In the genomic region with DNA sequence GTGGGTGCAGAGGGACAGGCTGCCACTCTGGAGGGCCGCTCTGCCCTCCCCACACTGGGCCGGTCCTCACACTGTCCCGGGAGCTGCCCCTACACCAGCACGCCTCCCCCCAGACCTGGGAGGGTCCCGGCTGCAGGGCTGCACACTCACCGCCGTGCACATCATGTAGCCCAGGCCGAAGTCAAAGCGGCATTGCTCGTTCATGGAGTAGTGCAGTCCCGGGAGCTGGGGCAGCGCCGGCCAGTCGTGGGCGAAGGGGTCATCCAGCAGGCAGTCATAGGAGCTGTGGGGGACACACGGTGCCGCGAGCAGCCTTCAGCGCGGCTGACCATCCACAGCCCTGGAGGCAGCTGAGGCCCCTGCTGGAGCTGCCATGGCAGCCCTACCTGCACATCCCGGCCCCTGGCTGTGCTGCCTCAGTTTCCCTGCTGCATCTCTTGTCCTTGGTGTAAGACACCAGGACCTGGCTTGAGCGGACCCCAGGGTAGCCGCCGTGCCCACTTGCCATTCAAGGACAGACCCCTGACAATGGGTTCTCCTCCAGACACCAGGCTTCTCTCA, we compare ENCODE assay signal across 12 cellular contexts.
"Had no signal": no experiment of that assay in that cellular context is flagged by ENCODE, and none has a peak within 500 bp of the region (broad histone marks: within the 10 kb centered on the region; RNA-seq: fewer than 3 reads in every experiment).

No MANE protein-coding gene starts in this region.

- H3K27ac Mint-ChIP-seq: activated CD4-positive, alpha-beta T cell treated with anti-CD3 and anti-CD28 coated beads, Interleukin-2, amount 10 ng/mL, durations not matched to agents 7 days and 5 days; activated CD8-positive, alpha-beta T cell treated with anti-CD3 and anti-CD28 coated beads, Interleukin-2, amount 10 ng/mL, durations not matched to agents 7 days and 5 days; activated naive CD8-positive, alpha-beta T cell; effector memory CD8-positive, alpha-beta T cell; stimulated activated naive CD8-positive, alpha-beta T cell treated with anti-CD3 and anti-CD28 coated beads, Interleukin-15, Interleukin-2, amounts not matched to agents 100 ng/mL and 50 ng/mL, for 24 hours; type B pancreatic cell had no signal

- H3K9me3 ChIP-seq: esophagus squamous epithelium, neutrophil had no signal

- H3K36me3 ChIP-seq: esophagus squamous epithelium, neutrophil had no signal

- ATAC-seq: activated CD8-positive, alpha-beta T cell treated with anti-CD3 and anti-CD28 coated beads, Interleukin-2, amount 10 ng/mL, durations not matched to agents 7 days and 5 days; effector memory CD8-positive, alpha-beta T cell; left colon had no signal

- H3K36me3 Mint-ChIP-seq: activated naive CD8-positive, alpha-beta T cell; type B pancreatic cell had no signal

- DNase-seq: activated CD4-positive, alpha-beta T cell treated with anti-CD3 and anti-CD28 coated beads, Interleukin-2, amount 10 ng/mL, durations not matched to agents 7 days and 5 days; activated CD8-positive, alpha-beta memory T cell treated with anti-CD3 and anti-CD28 coated beads, Interleukin-2, amount 50 U/mL, for 48 hours; activated CD8-positive, alpha-beta T cell treated with anti-CD3 and anti-CD28 coated beads, Interleukin-2, amount 10 ng/mL, durations not matched to agents 7 days and 5 days; effector memory CD8-positive, alpha-beta T cell; esophagus squamous epithelium; left colon; T-helper 1 cell; T1000 had no signal

- H3K4me1 ChIP-seq: esophagus squamous epithelium had no signal

- H3K27me3 Mint-ChIP-seq: activated CD4-positive, alpha-beta T cell treated with anti-CD3 and anti-CD28 coated beads, Interleukin-2, amount 10 ng/mL, durations not matched to agents 7 days and 5 days; activated naive CD8-positive, alpha-beta T cell; stimulated activated naive CD8-positive, alpha-beta T cell treated with anti-CD3 and anti-CD28 coated beads, Interleukin-15, Interleukin-2, amounts not matched to agents 100 ng/mL and 50 ng/mL, for 24 hours; type B pancreatic cell had no signal

- H3K27ac ChIP-seq: esophagus squamous epithelium, neutrophil had no signal

- H3K9me3 Mint-ChIP-seq: activated CD4-positive, alpha-beta T cell treated with anti-CD3 and anti-CD28 coated beads, Interleukin-2, amount 10 ng/mL, durations not matched to agents 7 days and 5 days; effector memory CD8-positive, alpha-beta T cell; stimulated activated naive CD8-positive, alpha-beta T cell treated with anti-CD3 and anti-CD28 coated beads, Interleukin-15, Interleukin-2, amounts not matched to agents 100 ng/mL and 50 ng/mL, for 24 hours; type B pancreatic cell had no signal

- H3K4me3 Mint-ChIP-seq: activated CD4-positive, alpha-beta T cell treated with anti-CD3 and anti-CD28 coated beads, Interleukin-2, amount 10 ng/mL, durations not matched to agents 7 days and 5 days; activated CD8-positive, alpha-beta T cell treated with anti-CD3 and anti-CD28 coated beads, Interleukin-2, amount 10 ng/mL, durations not matched to agents 7 days and 5 days; activated naive CD8-positive, alpha-beta T cell; effector memory CD8-positive, alpha-beta T cell; stimulated activated naive CD8-positive, alpha-beta T cell treated with anti-CD3 and anti-CD28 coated beads, Interleukin-15, Interleukin-2, amounts not matched to agents 100 ng/mL and 50 ng/mL, for 24 hours; type B pancreatic cell had no signal

- H3K4me1 Mint-ChIP-seq: activated CD4-positive, alpha-beta T cell treated with anti-CD3 and anti-CD28 coated beads, Interleukin-2, amount 10 ng/mL, durations not matched to agents 7 days and 5 days had no signal

- H3K27me3 ChIP-seq: esophagus squamous epithelium, neutrophil had no signal

- H3K4me3 ChIP-seq: esophagus squamous epithelium had no signal
